ENCODE assay signal across 14 cellular contexts in the genomic region with DNA sequence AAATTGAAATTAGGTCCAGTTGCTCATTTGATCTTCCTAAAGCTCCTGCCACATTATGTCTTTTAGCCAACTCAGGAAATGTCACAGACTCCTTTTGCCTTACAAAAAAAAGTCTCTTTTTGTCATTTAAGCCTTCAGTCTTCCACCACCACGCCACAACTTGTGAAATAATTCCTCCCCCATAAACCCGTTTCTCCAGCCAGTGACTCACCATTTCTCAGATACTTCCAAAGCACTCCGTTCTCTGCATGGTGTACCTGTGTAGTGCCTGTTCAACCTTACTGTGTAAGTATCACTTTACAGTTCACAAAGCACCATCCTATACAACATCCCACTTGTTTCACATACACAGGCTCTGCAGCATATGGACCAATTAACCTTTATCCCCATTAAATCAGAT.
DNase-seq lines count a peak whose midpoint lies in the region; ATAC-seq, FAIRE-seq and TF ChIP-seq lines count a peak whose summit lies in the region.
"Had no signal": no experiment of that assay in that cellular context is flagged by ENCODE, and none has a peak within 500 bp of the region (broad histone marks: within the 10 kb centered on the region; RNA-seq: fewer than 3 reads in every experiment).

No MANE protein-coding gene starts in this region.

- TF ChIP-seq CTCF in fibroblast of villous mesenchyme (IDR thresholded peaks at IDR 0.05; ENCODE audit: insufficient read depth, low read depth, low read length) (no peak), Caco-2 (IDR thresholded peaks at IDR 0.05; ENCODE audit: insufficient read depth in 1 of 2, low read depth in 1 of 2, low read length in 1 of 2, severe bottlenecking in 1 of 2, unreplicated experiment in 1 of 2) (no peak)

- H3K27me3 Mint-ChIP-seq in Caco-2 (ENCODE audit: insufficient read depth, unreplicated experiment) = no peaks in the 10 kb centered on the region
- H3K27me3 Mint-ChIP-seq: CD8-positive, alpha-beta memory T cell had no signal

- H3K4me1 ChIP-seq in aorta (ENCODE audit: control insufficient read depth in 1 of 2, insufficient read depth in 2 of 2, low read length in 2 of 2) (no peaks in the 10 kb centered on the region), Caco-2 (no peaks in the 10 kb centered on the region)

- 50 to 60% methylated on average over 3 of the region's 3 CpGs for WGBS in aorta, 2 donors

- no peak for ATAC-seq in aorta (ENCODE audit: low FRiP score)

- H3K4me1 Mint-ChIP-seq in Caco-2 (ENCODE audit: low read depth, unreplicated experiment) = no peaks in the 10 kb centered on the region
- H3K4me1 Mint-ChIP-seq: CD8-positive, alpha-beta memory T cell had no signal

- H3K4me3 ChIP-seq in fibroblast of villous mesenchyme (ENCODE audit: low read depth, low read length) (no peak overlapping the region), skin epidermis (no peak overlapping the region), aorta (ENCODE audit: low read length in 2 of 2) (no peak overlapping the region), Caco-2 (ENCODE audit: low read depth, low read length) (no peak overlapping the region)

- intact Hi-C loops in aorta (cut with DNase I) = loop anchor here in 1 of 2 donors (10.0 kb wide), 1 partner anchor 345 kb away; no protein-coding TSS in a partner anchor
- intact Hi-C loops in Caco-2 (cut with micrococcal nuclease; ENCODE audit: unreplicated experiment) = no loop called here

- H3K4me3 Mint-ChIP-seq in Caco-2 (ENCODE audit: unreplicated experiment) = no peak overlapping the region
- H3K4me3 Mint-ChIP-seq: activated naive CD4-positive, alpha-beta T cell treated with anti-CD3 and anti-CD28 coated beads for 36 hours; CD8-positive, alpha-beta memory T cell had no signal

- CTCF ChIA-PET in Caco-2 (lab: Charles Lee) = no interaction called here

- no peak overlapping the region for H3K27ac Mint-ChIP-seq in Caco-2 (ENCODE audit: unreplicated experiment)
- H3K27ac Mint-ChIP-seq: activated naive CD4-positive, alpha-beta T cell treated with anti-CD3 and anti-CD28 coated beads for 36 hours; CD8-positive, alpha-beta memory T cell had no signal

- POLR2A ChIA-PET in Caco-2 (lab: Charles Lee) = no interaction called here

- H3K9me3 Mint-ChIP-seq in Caco-2 (ENCODE audit: unreplicated experiment) = no peaks in the 10 kb centered on the region
- H3K9me3 Mint-ChIP-seq: activated naive CD4-positive, alpha-beta T cell treated with anti-CD3 and anti-CD28 coated beads for 36 hours; CD8-positive, alpha-beta memory T cell had no signal

- DNase-seq in HT1080 (ENCODE audit: low read depth) = peak; percentile 48
- peak; percentile 16 for DNase-seq in RPMI7951 (ENCODE audit: low read depth)
- DNase-seq in fibroblast of villous mesenchyme (ENCODE audit: low read depth) = peak; percentile 43
- no peak for DNase-seq in aorta
- no peak for DNase-seq in NCI-H2081 (lab: John Stamatoyannopoulos, UW)
- DNase-seq in GM19239 (ENCODE audit: insufficient read length, low spot score) = no peak
- no peak for DNase-seq in Caco-2
- DNase-seq: activated naive CD4-positive, alpha-beta T cell treated with anti-CD3 and anti-CD28 coated beads for 36 hours; CD8-positive, alpha-beta memory T cell; Karpas-422; NCI-H748 treated with DMSO at 0.1 percent for 48 hours; small intestine had no signal

- H3K27ac ChIP-seq in skin epidermis (peak overlapping the region in 13 of 21 experiments; percentile 8 to 74 (median 61)), aorta (ENCODE audit: low read depth in 1 of 2, low read length in 2 of 2) (no peak overlapping the region)

- H3K9me3 ChIP-seq in aorta (ENCODE audit: control insufficient read depth, low read length) (no peaks in the 10 kb centered on the region), Caco-2 (no peaks in the 10 kb centered on the region)

- peaks cover 39% of the 10 kb centered on the region for H3K36me3 Mint-ChIP-seq in Caco-2 (ENCODE audit: insufficient read depth, unreplicated experiment)

- H3K36me3 ChIP-seq in aorta (ENCODE audit: control insufficient read depth in 1 of 2, insufficient read depth in 2 of 2, low read length in 1 of 2) (no peaks in the 10 kb centered on the region), Caco-2 (ENCODE audit: control insufficient read depth, insufficient read depth, low read length) (peaks cover 1% of the 10 kb centered on the region; the same call in 1 of the 2 replicates)

- FAIRE-seq in GM19239 (lab: Jason Lieb, UNC) = no peak
- FAIRE-seq: H1, small intestine had no signal

- no peaks in the 10 kb centered on the region for H3K27me3 ChIP-seq in aorta (ENCODE audit: control insufficient read depth in 1 of 2, insufficient read depth in 2 of 2, low read length in 1 of 2)
- H3K27me3 ChIP-seq in Caco-2 (replicated peaks; ENCODE audit: control insufficient read depth, insufficient read depth, low read length) = no peaks in the 10 kb centered on the region

- no TSS peak for BruUV-seq in Caco-2 (replicated peaks; lab: Mats Ljungman, UMichigan)

Comparison
In these comparisons a context has a peak if more than half of its experiments do, and no peak if none do; other contexts are left out.
1. DNase-seq: peak in HT1080 (single experiment), RPMI7951 (single experiment) and fibroblast of villous mesenchyme (single experiment); none in aorta (0 of 2), NCI-H2081 (0 of 2), GM19239 (single experiment) and Caco-2 (0 of 2).
2. H3K27ac ChIP-seq: peak in skin epidermis (13 of 21); none in aorta (0 of 2).